In the genomic region with DNA sequence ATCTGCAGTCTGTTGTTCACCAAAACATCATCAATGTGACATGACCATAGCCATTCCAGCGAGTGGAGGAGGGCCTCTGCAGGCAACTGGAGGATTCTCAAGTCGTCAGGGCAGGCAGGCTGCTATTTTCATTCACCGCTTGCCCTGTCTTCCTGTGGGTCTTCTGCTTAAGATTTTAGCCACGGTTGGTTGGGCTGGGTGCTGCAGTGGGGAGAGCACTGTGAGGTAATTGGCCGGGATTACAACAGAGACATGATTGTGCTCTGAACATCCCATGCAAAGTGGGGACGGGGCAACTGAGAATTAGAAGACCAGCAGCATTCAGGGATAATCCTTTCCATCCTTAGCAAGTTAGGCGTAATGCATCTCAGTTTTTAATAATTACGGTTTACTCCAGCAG, we compare ENCODE assay signal across 13 cellular contexts.
"Had no signal": no experiment of that assay in that cellular context is flagged by ENCODE, and none has a peak within 500 bp of the region (broad histone marks: within the 10 kb centered on the region; RNA-seq: fewer than 3 reads in every experiment).

No MANE protein-coding gene starts in this region.

- H3K27me3 ChIP-seq: cardiac muscle cell, suprapubic skin had no signal

- H3K9me3 Mint-ChIP-seq: T-cell, type B pancreatic cell had no signal

- H3K9me3 ChIP-seq: left ventricle myocardium inferior, suprapubic skin had no signal

- H3K27me3 Mint-ChIP-seq: T-cell, type B pancreatic cell had no signal

- H3K27ac Mint-ChIP-seq: T-cell, type B pancreatic cell had no signal

- H3K36me3 ChIP-seq: cardiac muscle cell, left ventricle myocardium inferior, suprapubic skin had no signal

- H3K36me3 Mint-ChIP-seq: type B pancreatic cell had no signal

- H3K4me1 ChIP-seq: left ventricle myocardium inferior had no signal

- H3K4me3 Mint-ChIP-seq: T-cell, type B pancreatic cell had no signal

- H3K4me3 ChIP-seq: cardiac muscle cell, left ventricle myocardium inferior, suprapubic skin had no signal

- ATAC-seq: T-cell had no signal

- DNase-seq: activated CD4-positive, alpha-beta T cell treated with anti-CD3 and anti-CD28 coated beads for 1 hour; activated CD4-positive, alpha-beta T cell treated with anti-CD3 and anti-CD28 coated beads, Interleukin-2, amount 50 U/mL, for 4 hours; activated effector memory CD4-positive, alpha-beta T cell treated with Interleukin-2 at 50 U/mL for 16 hours; activated naive CD4-positive, alpha-beta T cell treated with anti-CD3 and anti-CD28 coated beads, Interleukin-2, amount 50 U/mL, for 16 hours; islet precursor cell; left ventricle myocardium inferior; mesendoderm; stimulated activated CD4-positive, alpha-beta T cell treated with anti-CD3 and anti-CD28 coated beads, Interleukin-2, amount 100 ng/mL, for 24 hours; T-cell; T-helper 9 cell had no signal

- H3K27ac ChIP-seq: cardiac muscle cell, left ventricle myocardium inferior, suprapubic skin had no signal
